ENCODE assay signal across 13 cellular contexts in genomic region chr7:158267737-158268435, GRCh38.
A peak's percentile ranks its signal among the peaks of the same experiment; 100 is the strongest.
DNase-seq lines count a peak whose midpoint lies in the region; FAIRE-seq and TF ChIP-seq lines count a peak whose summit lies in the region.
"Had no signal": no experiment of that assay in that cellular context is flagged by ENCODE, and none has a peak within 500 bp of the region (broad histone marks: within the 10 kb centered on the region; RNA-seq: fewer than 3 reads in every experiment).

No MANE protein-coding gene starts in this region.

- no peaks in the 10 kb centered on the region for H3K79me2 ChIP-seq in neural progenitor cell (ENCODE audit: low read depth)

- H4K20me1 ChIP-seq in neural progenitor cell (ENCODE audit: low read depth): no peaks in the 10 kb centered on the region

- H3K36me3 ChIP-seq in bronchial epithelial cell (ENCODE audit: control insufficient read depth, insufficient read depth, low read length) (no peaks in the 10 kb centered on the region), neural progenitor cell (no peaks in the 10 kb centered on the region)
- H3K36me3 ChIP-seq: BLaER1 treated with 17β-estradiol and CSF1 and Interleukin-3, amounts not matched to agents 10 nM and 100 nM had no signal

- FAIRE-seq in bronchial epithelial cell (lab: Jason Lieb, UNC): peak; percentile 13

- H3K27me3 Mint-ChIP-seq in neural progenitor cell (ENCODE audit: insufficient read depth, low read depth): peaks cover 11% of the 10 kb centered on the region
- H3K27me3 Mint-ChIP-seq: IgD-negative memory B cell had no signal

- no peaks in the 10 kb centered on the region for H3K9me3 ChIP-seq in neural progenitor cell (ENCODE audit: low read depth)
- H3K9me3 ChIP-seq: BLaER1 treated with 17β-estradiol and CSF1 and Interleukin-3, amounts not matched to agents 10 nM and 100 nM had no signal

- H3K4me3 Mint-ChIP-seq in neural progenitor cell: no peak overlapping the region
- H3K4me3 Mint-ChIP-seq: IgD-negative memory B cell had no signal

- H2AFZ ChIP-seq in neural progenitor cell (replicated peaks): no peak overlapping the region

- no peaks in the 10 kb centered on the region for H3K4me1 ChIP-seq in neural progenitor cell
- H3K4me1 ChIP-seq: BLaER1 treated with 17β-estradiol and CSF1 and Interleukin-3, amounts not matched to agents 10 nM and 100 nM had no signal

- H3K27ac Mint-ChIP-seq in neural progenitor cell: peak overlapping the region; percentile 26
- H3K27ac Mint-ChIP-seq: IgD-negative memory B cell had no signal

- no peak overlapping the region for H3K4me2 ChIP-seq in neural progenitor cell
- H3K4me2 ChIP-seq: BLaER1 treated with 17β-estradiol and CSF1 and Interleukin-3, amounts not matched to agents 10 nM and 100 nM had no signal

- H3F3A ChIP-seq in neural progenitor cell (ENCODE audit: low read depth): no peaks in the 10 kb centered on the region

- peaks cover 3% of the 10 kb centered on the region for H3K36me3 Mint-ChIP-seq in neural progenitor cell
- H3K36me3 Mint-ChIP-seq: IgD-negative memory B cell had no signal

- H3K4me1 Mint-ChIP-seq in neural progenitor cell: peaks cover 9% of the 10 kb centered on the region

- H3K4me3 ChIP-seq in bronchial epithelial cell (ENCODE audit: low read depth, low read length): no peak overlapping the region
- no peak overlapping the region for H3K4me3 ChIP-seq in neural progenitor cell
- H3K4me3 ChIP-seq: BLaER1 treated with 17β-estradiol and CSF1 and Interleukin-3, amounts not matched to agents 10 nM and 100 nM had no signal

- peaks cover 4% of the 10 kb centered on the region for H3K9me3 Mint-ChIP-seq in neural progenitor cell

- no peak for TF ChIP-seq CTCF in bronchial epithelial cell (IDR thresholded peaks at IDR 0.05; ENCODE audit: insufficient read depth, low read length, severe bottlenecking)
- no peak for TF ChIP-seq CTCF in neural progenitor cell (IDR thresholded peaks at IDR 0.05)

- peak; percentile 22 for DNase-seq in activated effector memory CD4-positive, alpha-beta T cell treated with anti-CD3 and anti-CD28 coated beads, Interleukin-2, amount 50 U/mL, for 16 hours
- DNase-seq in activated effector memory CD4-positive, alpha-beta T cell treated with Interleukin-2 at 50 U/mL for 16 hours: no peak
- no peak for DNase-seq in bronchial epithelial cell (ENCODE audit: low read depth)
- DNase-seq in neural progenitor cell (ENCODE audit: low spot score): no peak
- DNase-seq in activated naive CD4-positive, alpha-beta T cell treated with anti-CD3 and anti-CD28 coated beads, Interleukin-2, amount 50 U/mL, for 16 hours: no peak
- no peak for DNase-seq in SK-N-DZ (ENCODE audit: low spot score)
- no peak for DNase-seq in NCI-H187 treated with DMSO at 0.1 percent for 48 hours (lab: John Stamatoyannopoulos, UW)
- DNase-seq: NCI-H146, NCI-H774, SHP77 had no signal

- H3K27ac ChIP-seq in neural progenitor cell: no peak overlapping the region
- H3K27ac ChIP-seq in temporal lobe (ENCODE audit: low read depth, low read length): peak overlapping the region; percentile 5
- H3K27ac ChIP-seq: BLaER1 treated with 17β-estradiol and CSF1 and Interleukin-3, amounts not matched to agents 10 nM and 100 nM had no signal

- no peak overlapping the region for H3K9ac ChIP-seq in neural progenitor cell
- H3K9ac ChIP-seq: BLaER1 treated with 17β-estradiol and CSF1 and Interleukin-3, amounts not matched to agents 10 nM and 100 nM had no signal

- H3K27me3 ChIP-seq in bronchial epithelial cell (ENCODE audit: control insufficient read depth, insufficient read depth, low read length) (no peaks in the 10 kb centered on the region), neural progenitor cell (no peaks in the 10 kb centered on the region)
- H3K27me3 ChIP-seq: BLaER1 treated with 17β-estradiol and CSF1 and Interleukin-3, amounts not matched to agents 10 nM and 100 nM had no signal
